8 cellular contexts compared by ENCODE assay signal in genomic region chr1:111515291-111516007, GRCh38. TPM values are rescaled to one million over a fixed set of nuclear protein-coding genes. Genes with fewer than 3 reads are reported as not detected.
DNase-seq lines count a peak whose midpoint lies in the region; ATAC-seq and TF ChIP-seq lines count a peak whose summit lies in the region.

No MANE protein-coding gene starts in this region.

- no peak overlapping the region for H3K27ac ChIP-seq in SU-DHL-6 (ENCODE audit: low read depth, low read length)
- no peak overlapping the region for H3K27ac ChIP-seq in endodermal cell (ENCODE audit: low read depth, low read length)
- H3K27ac ChIP-seq in naive thymus-derived CD4-positive, alpha-beta T cell (ENCODE audit: low read depth, low read length) = peak overlapping the region; percentile 43
- H3K27ac ChIP-seq in trophoblast cell (ENCODE audit: low read depth, low read length) = no peak overlapping the region

- peak overlapping the region; percentile 36 for H3K4me3 Mint-ChIP-seq in endodermal cell
- peak overlapping the region; percentile 50 to 89 (median 84) for H3K4me3 Mint-ChIP-seq in naive thymus-derived CD4-positive, alpha-beta T cell

- WGBS in endodermal cell (ENCODE audit: insufficient coverage in 1 of 2, insufficient read length in 1 of 2), 2 experiments = 95 to 100% methylated on average over 21 to 40 of the region's 40 CpGs
- WGBS in trophoblast cell (ENCODE audit: extremely low coverage, insufficient coverage, insufficient read length) = no CpG with 5 or more reads among the region's 40 CpGs

- no peaks in the 10 kb centered on the region for H3K36me3 Mint-ChIP-seq in endodermal cell (ENCODE audit: low read depth)
- H3K36me3 Mint-ChIP-seq in naive thymus-derived CD4-positive, alpha-beta T cell = no peaks in the 10 kb centered on the region

- no peaks in the 10 kb centered on the region for H4K20me1 ChIP-seq in SU-DHL-6 (ENCODE audit: low read depth, low read length)

- no peaks in the 10 kb centered on the region for H3K9me3 ChIP-seq in SU-DHL-6 (ENCODE audit: insufficient read depth, low read length)
- no peaks in the 10 kb centered on the region for H3K9me3 ChIP-seq in endodermal cell (ENCODE audit: control insufficient read depth, low read length)
- no peaks in the 10 kb centered on the region for H3K9me3 ChIP-seq in naive thymus-derived CD4-positive, alpha-beta T cell (ENCODE audit: control insufficient read depth in 2 of 3, low read length in 3 of 3)
- peaks cover 2% of the 10 kb centered on the region for H3K9me3 ChIP-seq in trophoblast cell (ENCODE audit: insufficient read depth, low read depth, low read length)

- no peaks in the 10 kb centered on the region for H3K27me3 ChIP-seq in SU-DHL-6 (ENCODE audit: low read length)
- peaks cover 7% of the 10 kb centered on the region for H3K27me3 ChIP-seq in endodermal cell (ENCODE audit: control insufficient read depth, insufficient read depth, low read length, poor library complexity, severe bottlenecking)
- no peaks in the 10 kb centered on the region for H3K27me3 ChIP-seq in naive thymus-derived CD4-positive, alpha-beta T cell (ENCODE audit: control insufficient read depth in 2 of 2, insufficient read depth in 2 of 2, low read length in 2 of 2)
- H3K27me3 ChIP-seq in trophoblast cell (ENCODE audit: insufficient read depth, low read length) = no peaks in the 10 kb centered on the region

- no peak overlapping the region for H4K8ac ChIP-seq in trophoblast cell (ENCODE audit: low read depth, low read length)

- H3K27ac Mint-ChIP-seq in endodermal cell = no peak overlapping the region
- peak overlapping the region in 7 of 9 donors; percentile 41 to 90 (median 76) for H3K27ac Mint-ChIP-seq in naive thymus-derived CD4-positive, alpha-beta T cell

- H3K18ac ChIP-seq in trophoblast cell (ENCODE audit: low read length) = no peak overlapping the region

- no peak overlapping the region for H4K12ac ChIP-seq in trophoblast cell (ENCODE audit: low read depth, low read length)

- H3F3A ChIP-seq in SU-DHL-6 (ENCODE audit: insufficient read depth) = no peaks in the 10 kb centered on the region

- H2BK120ac ChIP-seq in trophoblast cell (ENCODE audit: insufficient read depth, low read length, poor library complexity) = no peak overlapping the region

- H3K4me3 ChIP-seq in SU-DHL-6 (ENCODE audit: insufficient read depth, low read length, poor library complexity, severe bottlenecking) = no peak overlapping the region
- H3K4me3 ChIP-seq in endodermal cell (ENCODE audit: low read length) = no peak overlapping the region
- H3K4me3 ChIP-seq in naive thymus-derived CD4-positive, alpha-beta T cell (ENCODE audit: low read length) = peak overlapping the region; percentile 53
- H3K4me3 ChIP-seq in trophoblast cell (ENCODE audit: low read depth, low read length) = no peak overlapping the region

- no peaks in the 10 kb centered on the region for H3K79me2 ChIP-seq in SU-DHL-6 (ENCODE audit: insufficient read depth, low read length)
- H3K79me2 ChIP-seq in trophoblast cell (ENCODE audit: control insufficient read depth, insufficient read depth, low read length, poor library complexity) = no peaks in the 10 kb centered on the region

- H3K36me3 ChIP-seq in SU-DHL-6 (ENCODE audit: low read length) (no peaks in the 10 kb centered on the region), endodermal cell (ENCODE audit: control insufficient read depth, insufficient read depth, low read length) (no peaks in the 10 kb centered on the region), trophoblast cell (ENCODE audit: control insufficient read depth in 1 of 2, insufficient read depth in 2 of 2, low read length in 2 of 2) (no peaks in the 10 kb centered on the region)
- H3K36me3 ChIP-seq in naive thymus-derived CD4-positive, alpha-beta T cell (ENCODE audit: control insufficient read depth in 2 of 3, insufficient read depth in 3 of 3, low read length in 3 of 3) = no peaks in the 10 kb centered on the region

- CTCF ChIA-PET in naive thymus-derived CD4-positive, alpha-beta T cell (lab: Charles Lee) = interaction anchor here (0.6 to 2.2 kb wide), 4 partner anchors 12 to 229 kb away, joined by 3 to 8 read pairs (median 4); partner anchors contain the start of genes ADORA3 and TMIGD3

- H2BK12ac ChIP-seq in trophoblast cell (ENCODE audit: low read length) = no peak overlapping the region

- H4K91ac ChIP-seq in trophoblast cell (ENCODE audit: low read depth, low read length) = no peak overlapping the region

- intact Hi-C loops in naive thymus-derived CD4-positive, alpha-beta T cell (cut with micrococcal nuclease) = loop anchor here (1.0 to 5.0 kb wide), 2 partner anchors 7 to 42 kb away; no protein-coding TSS in a partner anchor

- TF ChIP-seq CTCF in SU-DHL-6 (IDR thresholded peaks at IDR 0.05; ENCODE audit: insufficient read depth, low read length, poor library complexity, severe bottlenecking) (no peak), endodermal cell (conservative IDR thresholded peaks at IDR 0.05) (no peak)

- H3K4me1 Mint-ChIP-seq in endodermal cell = peaks cover 8% of the 10 kb centered on the region
- peaks cover 27 to 42% (median 38%) of the 10 kb centered on the region in 7 donors for H3K4me1 Mint-ChIP-seq in naive thymus-derived CD4-positive, alpha-beta T cell

- H3K4me1 ChIP-seq in endodermal cell (ENCODE audit: control insufficient read depth, insufficient read depth, low read length) = peaks cover 3% of the 10 kb centered on the region
- H3K4me1 ChIP-seq in naive thymus-derived CD4-positive, alpha-beta T cell (ENCODE audit: control insufficient read depth in 2 of 2, insufficient read depth in 2 of 2, low read length in 2 of 2) = peaks cover 44 to 49% of the 10 kb centered on the region in 2 donors
- no peaks in the 10 kb centered on the region for H3K4me1 ChIP-seq in trophoblast cell (ENCODE audit: control insufficient read depth in 1 of 2, insufficient read depth in 2 of 2, low read length in 2 of 2)

- no peak overlapping the region for H3K14ac ChIP-seq in trophoblast cell (ENCODE audit: low read length)

- no peaks in the 10 kb centered on the region for H3K9me3 Mint-ChIP-seq in endodermal cell
- H3K9me3 Mint-ChIP-seq in naive thymus-derived CD4-positive, alpha-beta T cell = no peaks in the 10 kb centered on the region

- peak; percentile 31 for DNase-seq in activated T-cell treated with anti-CD3 and anti-CD28 coated beads for 48 hours (ENCODE audit: low read depth)
- no peak for DNase-seq in activated T-cell treated with anti-CD3 and anti-CD28 coated beads for 4 hours
- no peak for DNase-seq in endodermal cell
- no peak for DNase-seq in naive thymus-derived CD4-positive, alpha-beta T cell
- DNase-seq in HK-2 (ENCODE audit: unreplicated experiment) = no peak
- DNase-seq in middle frontal gyrus (ENCODE audit: extremely low spot score, low spot score) = no peak
- no peak for DNase-seq in trophoblast cell

- H2AFZ ChIP-seq in SU-DHL-6 (ENCODE audit: low read depth, low read length, severe bottlenecking) = peak overlapping the region; percentile 72
- H2AFZ ChIP-seq in trophoblast cell (ENCODE audit: insufficient read depth, low read length, poor library complexity) = no peak overlapping the region

- no peak overlapping the region for H2BK5ac ChIP-seq in trophoblast cell (ENCODE audit: low read depth, low read length, poor library complexity)

- H3K79me1 ChIP-seq in trophoblast cell (ENCODE audit: low read length) = no peaks in the 10 kb centered on the region

- peak; percentile 35 for ATAC-seq in naive thymus-derived CD4-positive, alpha-beta T cell

- H3K9me2 ChIP-seq in SU-DHL-6 (replicated peaks; ENCODE audit: insufficient read depth, low read length) = no peaks in the 10 kb centered on the region

- POLR2A ChIA-PET in naive thymus-derived CD4-positive, alpha-beta T cell (lab: Charles Lee) = interaction anchor here (1.3 to 3.2 kb wide), 2 partner anchors 7 to 85 kb away, joined by 6 to 18 read pairs; no protein-coding TSS in a partner anchor

- peak overlapping the region; percentile 18 for H3K4me2 ChIP-seq in SU-DHL-6 (ENCODE audit: low read depth, low read length, poor library complexity, severe bottlenecking)
- no peak overlapping the region for H3K4me2 ChIP-seq in trophoblast cell (ENCODE audit: low read length)

- H3K23ac ChIP-seq in trophoblast cell (ENCODE audit: low read length) = no peak overlapping the region

- no peak overlapping the region for H2AK5ac ChIP-seq in trophoblast cell (ENCODE audit: low read length)

- no peak overlapping the region for H3K4ac ChIP-seq in trophoblast cell (ENCODE audit: low read depth, low read length)

- H3K9ac ChIP-seq in SU-DHL-6 (ENCODE audit: low read length) (peak overlapping the region; percentile 1; the same call in 1 of the 2 replicates), endodermal cell (ENCODE audit: extremely low read depth, low read length, poor library complexity, severe bottlenecking) (no peak overlapping the region), trophoblast cell (ENCODE audit: low read length) (no peak overlapping the region)

- peaks cover 29% of the 10 kb centered on the region for H3K27me3 Mint-ChIP-seq in endodermal cell (ENCODE audit: insufficient read depth)
- no peaks in the 10 kb centered on the region for H3K27me3 Mint-ChIP-seq in naive thymus-derived CD4-positive, alpha-beta T cell

RNA-seq across cellular contexts. Expression of gene ADORA3, which starts 12.0 kb away (rescaled TPM):
- total RNA-seq in endodermal cell = not detected
- polyA plus RNA-seq in endodermal cell (2013, experiment 1 of 2) = not detected
- polyA plus RNA-seq in endodermal cell (2013, experiment 2 of 2) = not detected
- total RNA-seq in naive thymus-derived CD4-positive, alpha-beta T cell = 1 to 10 TPM in 2 of 5 experiments, under 1 TPM in 1, not detected in 2; 0.66 to 1.6 (median 1.0) TPM
- not detected for polyA plus RNA-seq in naive thymus-derived CD4-positive, alpha-beta T cell
- polyA plus RNA-seq in trophoblast cell (2013) = not detected in 2 replicates

RNA-seq across cellular contexts. Expression of gene TMIGD3, which starts 12.0 kb away (rescaled TPM):
- total RNA-seq in endodermal cell = not detected
- polyA plus RNA-seq in endodermal cell (2013, experiment 1 of 2) = not detected
- not detected for polyA plus RNA-seq in endodermal cell (2013, experiment 2 of 2)
- under 1 TPM in 1 of 5 experiments, not detected in 4; 0.41 TPM for total RNA-seq in naive thymus-derived CD4-positive, alpha-beta T cell
- not detected for polyA plus RNA-seq in naive thymus-derived CD4-positive, alpha-beta T cell
- polyA plus RNA-seq in trophoblast cell (2013) = not detected in 2 replicates

RNA-seq across cellular contexts. Expression of gene C1orf162, which starts 41.7 kb away (rescaled TPM):
- total RNA-seq in endodermal cell = under 1 TPM; 0.26 to 0.60 TPM
- polyA plus RNA-seq in endodermal cell (2013, experiment 1 of 2) = 0.93 TPM
- 0.95 TPM for polyA plus RNA-seq in endodermal cell (2013, experiment 2 of 2)
- total RNA-seq in naive thymus-derived CD4-positive, alpha-beta T cell = 100 to 1,000 TPM in 2 of 5 experiments, 10 to 100 TPM in 3; 15.3 to 117 (median 95.2) TPM
- 100 to 1,000 TPM; 330 to 407 TPM for polyA plus RNA-seq in naive thymus-derived CD4-positive, alpha-beta T cell
- polyA plus RNA-seq in trophoblast cell (2013) = 0.31 and 0.55 TPM in 2 replicates

Comparison
In these comparisons a context has a peak if more than half of its experiments do, and no peak if none do; other contexts are left out.
1. RNA of gene C1orf162, which starts 41.7 kb away (total RNA-seq): 15.3 to 117 TPM in naive thymus-derived CD4-positive, alpha-beta T cell; 0.26 to 0.60 TPM in endodermal cell; every median in the first group is over 10 times any median in the second.